In genomic region chr16:49742428-49743205, GRCh38 we compare ENCODE assay signal across 3 cellular contexts.
TF ChIP-seq lines count a peak whose summit lies in the region.

No MANE protein-coding gene starts in this region.

TF ChIP-seq in HEK293, 187 proteins besides CTCF, POLR2A, EP300 and RAD21:
- no peak for TF ChIP-seq ZNF404 (tag by site-specific recombination; IDR thresholded peaks at IDR 0.05)
- TF ChIP-seq ZNF221 (tag by site-specific recombination; IDR thresholded peaks at IDR 0.05; ENCODE audit: borderline replicate concordance), result no peak
- no peak for TF ChIP-seq KLF9 (tag by site-specific recombination; IDR thresholded peaks at IDR 0.05; ENCODE audit: low read depth)
- TF ChIP-seq ZNF560 (tag by site-specific recombination; IDR thresholded peaks at IDR 0.05; ENCODE audit: borderline replicate concordance), result no peak
- TF ChIP-seq ZNF362 (tag by site-specific recombination; IDR thresholded peaks at IDR 0.05), result no peak
- TF ChIP-seq ZNF157 (tag by site-specific recombination; IDR thresholded peaks at IDR 0.05), result no peak
- 0 out of 2 replicates have a peak, but pooled peaks have one; percentile 13 for TF ChIP-seq ZNF768 (tag by site-specific recombination; IDR thresholded peaks at IDR 0.05)
- TF ChIP-seq ZNF48 (tag by site-specific recombination; IDR thresholded peaks at IDR 0.05), result no peak
TF ChIP-seq in HEK293: peak in this region for 1.

TF ChIP-seq in SK-N-SH, 30 proteins besides CTCF, POLR2A, EP300 and RAD21:
- TF ChIP-seq MXI1 (IDR thresholded peaks at IDR 0.05; ENCODE audit: low read depth, low read length) (peak; percentile 79; the same call in 1 of the 2 replicates), FOXM1 (IDR thresholded peaks at IDR 0.05; ENCODE audit: low read depth) (no peak)

TF ChIP-seq in H1, 55 proteins besides CTCF, POLR2A, EP300 and RAD21:
- TF ChIP-seq RXRA (IDR thresholded peaks at IDR 0.05; ENCODE audit: insufficient read depth, low read depth, low read length), result no peak
- TF ChIP-seq SUZ12 (IDR thresholded peaks at IDR 0.05; ENCODE audit: low read length), result no peak
- no peak for TF ChIP-seq EGR1 (IDR thresholded peaks at IDR 0.05; ENCODE audit: borderline replicate concordance, low read depth, low read length)
- no peak for TF ChIP-seq JUND (IDR thresholded peaks at IDR 0.05; ENCODE audit: low read length)
- TF ChIP-seq PHF8 (conservative IDR thresholded peaks at IDR 0.05; ENCODE audit: low read depth, low read length), result no peak
- TF ChIP-seq USF2 (IDR thresholded peaks at IDR 0.05; ENCODE audit: low read length), result no peak
- TF ChIP-seq SIRT6 (IDR thresholded peaks at IDR 0.05; ENCODE audit: low read length), result no peak
- TF ChIP-seq TEAD4 (IDR thresholded peaks at IDR 0.05; ENCODE audit: low read depth, low read length), result no peak
- TF ChIP-seq E2F6 (IDR thresholded peaks at IDR 0.05), result no peak
